In the genomic region with DNA sequence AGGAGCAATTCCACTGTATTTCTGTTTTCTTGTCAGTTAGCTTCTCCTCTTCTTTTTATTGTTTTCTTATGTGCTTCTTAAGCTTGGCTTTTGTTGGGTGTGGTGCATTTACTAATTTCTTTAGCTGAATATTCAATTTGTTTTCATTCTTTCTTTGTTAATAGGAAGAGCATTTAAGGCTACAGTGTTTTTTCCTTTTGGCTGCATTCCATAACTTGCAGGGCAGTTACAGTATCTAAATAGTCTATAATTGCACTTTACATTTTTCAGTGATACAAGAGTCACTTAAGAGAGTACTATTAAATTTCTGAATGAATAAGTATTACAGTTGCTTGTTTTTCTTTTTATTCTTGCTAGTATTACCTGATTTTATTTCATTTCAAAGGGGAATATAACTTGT, we compare ENCODE assay signal across 16 cellular contexts.
DNase-seq lines count a peak whose midpoint lies in the region; ATAC-seq and TF ChIP-seq lines count a peak whose summit lies in the region.
"Had no signal": no experiment of that assay in that cellular context is flagged by ENCODE, and none has a peak within 500 bp of the region (broad histone marks: within the 10 kb centered on the region; RNA-seq: fewer than 3 reads in every experiment).

No MANE protein-coding gene starts in this region.

- ATAC-seq in stimulated activated memory B cell treated with anti-CD40 and anti-IgM and Interleukin-4, amounts not matched to agents 10 μg/mL and 1 μg/mL and 100 μg/mL, for 72 hours: no peak

- CTCF ChIA-PET in AG04449 (lab: Yijun Ruan, JAX): no interaction called here

- no peak for TF ChIP-seq CTCF in AG04449 (IDR thresholded peaks at IDR 0.05; ENCODE audit: insufficient read depth, low read length, missing control alignments)
- no peak for TF ChIP-seq CTCF in mesothelial cell of epicardium (IDR thresholded peaks at IDR 0.05; ENCODE audit: unreplicated experiment)

- H3K4me1 Mint-ChIP-seq in mesothelial cell of epicardium: peaks cover 11% of the 10 kb centered on the region
- H3K4me1 Mint-ChIP-seq in activated naive CD8-positive, alpha-beta T cell treated with anti-CD3 and anti-CD28 coated beads for 36 hours: no peaks in the 10 kb centered on the region
- H3K4me1 Mint-ChIP-seq in stimulated activated memory B cell treated with anti-CD40 and anti-IgM and Interleukin-4, amounts not matched to agents 10 μg/mL and 1 μg/mL and 100 μg/mL, for 72 hours: no peaks in the 10 kb centered on the region
- H3K4me1 Mint-ChIP-seq: IgD-negative memory B cell had no signal

- DNase-seq in AG04449 (ENCODE audit: low read depth, low spot score) (peak; percentile 10), NCI-H1105 treated with DMSO at 0.1 percent for 48 hours (lab: John Stamatoyannopoulos, UW) (peak; percentile 64), dedifferentiated amniotic fluid mesenchymal stem cell (ENCODE audit: extremely low spot score) (peak; percentile 36), mesothelial cell of epicardium (ENCODE audit: low spot score in 2 of 2, unreplicated experiment in 2 of 2) (no peak), medulla oblongata (ENCODE audit: extremely low spot score) (no peak)
- no peak for DNase-seq in activated naive CD8-positive, alpha-beta T cell treated with anti-CD3 and anti-CD28 coated beads for 36 hours
- DNase-seq: AML-193, DND-41, Karpas-422, NCI-H1694, NCI-H2081 treated with DMSO at 0.1 percent for 48 hours, NCI-H524, SIG-M5 had no signal

- H3K27ac Mint-ChIP-seq in mesothelial cell of epicardium: peak overlapping the region; percentile 25
- no peak overlapping the region for H3K27ac Mint-ChIP-seq in activated naive CD8-positive, alpha-beta T cell treated with anti-CD3 and anti-CD28 coated beads for 36 hours
- no peak overlapping the region for H3K27ac Mint-ChIP-seq in stimulated activated memory B cell treated with anti-CD40 and anti-IgM and Interleukin-4, amounts not matched to agents 10 μg/mL and 1 μg/mL and 100 μg/mL, for 72 hours
- H3K27ac Mint-ChIP-seq: IgD-negative memory B cell had no signal

- H3K4me3 Mint-ChIP-seq in mesothelial cell of epicardium: no peak overlapping the region
- no peak overlapping the region for H3K4me3 Mint-ChIP-seq in activated naive CD8-positive, alpha-beta T cell treated with anti-CD3 and anti-CD28 coated beads for 36 hours
- no peak overlapping the region for H3K4me3 Mint-ChIP-seq in stimulated activated memory B cell treated with anti-CD40 and anti-IgM and Interleukin-4, amounts not matched to agents 10 μg/mL and 1 μg/mL and 100 μg/mL, for 72 hours
- H3K4me3 Mint-ChIP-seq: IgD-negative memory B cell had no signal

- peaks cover 3% of the 10 kb centered on the region for H3K27me3 Mint-ChIP-seq in mesothelial cell of epicardium (ENCODE audit: low read depth)
- no peaks in the 10 kb centered on the region for H3K27me3 Mint-ChIP-seq in activated naive CD8-positive, alpha-beta T cell treated with anti-CD3 and anti-CD28 coated beads for 36 hours
- H3K27me3 Mint-ChIP-seq in stimulated activated memory B cell treated with anti-CD40 and anti-IgM and Interleukin-4, amounts not matched to agents 10 μg/mL and 1 μg/mL and 100 μg/mL, for 72 hours: no peaks in the 10 kb centered on the region

- POLR2A ChIA-PET in AG04449 (lab: Yijun Ruan, JAX): no interaction called here

- peaks cover 12% of the 10 kb centered on the region for H3K9me3 Mint-ChIP-seq in mesothelial cell of epicardium
- H3K9me3 Mint-ChIP-seq in activated naive CD8-positive, alpha-beta T cell treated with anti-CD3 and anti-CD28 coated beads for 36 hours: no peaks in the 10 kb centered on the region
- peaks cover 3% of the 10 kb centered on the region for H3K9me3 Mint-ChIP-seq in stimulated activated memory B cell treated with anti-CD40 and anti-IgM and Interleukin-4, amounts not matched to agents 10 μg/mL and 1 μg/mL and 100 μg/mL, for 72 hours

- no peak overlapping the region for H3K4me3 ChIP-seq in AG04449 (ENCODE audit: low read depth, low read length)
- H3K4me3 ChIP-seq: HAP-1 had no signal

- no peaks in the 10 kb centered on the region for H3K36me3 Mint-ChIP-seq in mesothelial cell of epicardium
- no peaks in the 10 kb centered on the region for H3K36me3 Mint-ChIP-seq in activated naive CD8-positive, alpha-beta T cell treated with anti-CD3 and anti-CD28 coated beads for 36 hours
- no peaks in the 10 kb centered on the region for H3K36me3 Mint-ChIP-seq in stimulated activated memory B cell treated with anti-CD40 and anti-IgM and Interleukin-4, amounts not matched to agents 10 μg/mL and 1 μg/mL and 100 μg/mL, for 72 hours

Comparison
In these comparisons a context has a peak if more than half of its experiments do, and no peak if none do; other contexts are left out.
1. DNase-seq: peak in AG04449 (single experiment), NCI-H1105 treated with DMSO at 0.1 percent for 48 hours (single experiment) and dedifferentiated amniotic fluid mesenchymal stem cell (single experiment); none in mesothelial cell of epicardium (0 of 2), medulla oblongata (single experiment) and activated naive CD8-positive, alpha-beta T cell treated with anti-CD3 and anti-CD28 coated beads for 36 hours (single experiment).